ENCODE assay signal across 8 cellular contexts in the genomic region with DNA sequence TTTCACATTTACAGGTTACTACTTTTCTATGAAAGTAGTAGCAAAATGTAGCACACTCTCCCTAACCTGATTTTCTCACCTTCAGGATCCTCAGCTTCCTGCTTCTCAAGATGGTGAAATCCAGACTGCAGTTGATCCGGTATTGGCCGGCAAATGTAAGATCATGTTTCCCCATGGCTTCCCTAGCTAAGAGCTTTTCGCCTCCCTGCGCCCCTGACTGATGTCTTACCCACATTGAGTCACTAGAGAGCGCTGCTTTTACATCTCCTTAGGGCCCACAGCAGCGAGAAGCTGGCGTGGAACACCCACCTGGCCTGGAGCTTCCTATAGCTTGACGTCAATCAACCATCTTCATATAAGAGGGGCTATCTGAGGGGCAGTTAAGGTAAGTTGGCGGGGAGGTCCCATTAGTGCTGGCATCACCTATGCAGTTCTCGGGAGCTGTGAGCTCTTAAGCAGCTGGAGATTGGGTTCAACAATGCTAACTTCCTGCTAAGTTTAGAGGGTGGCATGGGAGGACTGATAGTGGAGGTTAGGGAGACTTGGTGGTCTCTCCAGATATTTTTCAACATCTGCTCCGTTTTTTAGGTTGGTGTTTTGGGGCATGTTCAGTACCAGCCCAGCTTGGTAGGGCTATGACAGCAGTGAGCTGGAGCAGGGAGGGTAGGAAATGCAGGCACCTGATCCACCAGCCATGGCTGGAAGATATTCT. TPM values are rescaled to one million over a fixed set of nuclear protein-coding genes. Genes with fewer than 3 reads are reported as not detected.
A peak's percentile ranks its signal among the peaks of the same experiment; 100 is the strongest.
DNase-seq lines count a peak whose midpoint lies in the region; ATAC-seq and TF ChIP-seq lines count a peak whose summit lies in the region.

No MANE protein-coding gene starts in this region.

- H3K4me1 ChIP-seq in gastrocnemius medialis, result no peaks in the 10 kb centered on the region

- intact Hi-C loops in CD14-positive monocyte (cut with micrococcal nuclease) (no loop called here), left cardiac atrium (cut with DNase I) (no loop called here), gastrocnemius medialis (cut with DNase I; ENCODE audit: low total_unique reads) (no loop called here)

- no peaks in the 10 kb centered on the region for H3K9me3 Mint-ChIP-seq in CD14-positive monocyte

- no peak overlapping the region for H3K27ac ChIP-seq in gastrocnemius medialis

- H3K9me3 ChIP-seq in gastrocnemius medialis, result no peaks in the 10 kb centered on the region

- TF ChIP-seq CTCF in CD14-positive monocyte (IDR thresholded peaks at IDR 0.05), result peak; percentile 85
- TF ChIP-seq CTCF in gastrocnemius medialis (IDR thresholded peaks at IDR 0.05 in 4 of 5, conservative IDR thresholded peaks at IDR 0.05 in 1 of 5), result peak in 3 of 5 experiments; percentile 28 to 46 (median 31)

- peak overlapping the region; percentile 15 to 84 (median 72) for H3K27ac Mint-ChIP-seq in CD14-positive monocyte

- in situ Hi-C loops in gastrocnemius medialis (cut with MboI; ENCODE audit: low sequenced_read_pairs in 4 of 4), result no loop called here

- no peaks in the 10 kb centered on the region for H3K27me3 ChIP-seq in gastrocnemius medialis

- no peak for TF ChIP-seq POLR2A in gastrocnemius medialis (IDR thresholded peaks at IDR 0.05)

- H3K4me3 ChIP-seq in gastrocnemius medialis, result no peak overlapping the region

- H3K36me3 ChIP-seq in gastrocnemius medialis, result no peaks in the 10 kb centered on the region

- H3K27me3 Mint-ChIP-seq in CD14-positive monocyte (ENCODE audit: low read depth in 3 of 3), result peaks cover 0 to 3% (median 0%) of the 10 kb centered on the region in 3 donors

- ATAC-seq in left cardiac atrium, result peak; percentile 38 to 56
- peak; percentile 86 to 88 for ATAC-seq in gastrocnemius medialis
- ATAC-seq in GM18867 (IDR thresholded peaks at IDR 0.05; ENCODE audit: unreplicated experiment), result no peak
- ATAC-seq in HG02763 (IDR thresholded peaks at IDR 0.05; ENCODE audit: unreplicated experiment), result no peak

- peak overlapping the region in 1 of 2 donors; percentile 9 for H3K4me3 Mint-ChIP-seq in CD14-positive monocyte

- peaks cover 34 to 66% of the 10 kb centered on the region in 2 donors for H3K36me3 Mint-ChIP-seq in CD14-positive monocyte

- DNase-seq in CD14-positive monocyte (ENCODE audit: low spot score) (peak; percentile 65), H4 (ENCODE audit: low spot score) (peak; percentile 67), NCI-H82 treated with DMSO at 0.1 percent for 48 hours (lab: John Stamatoyannopoulos, UW; ENCODE audit: unreplicated experiment) (peak; percentile 74), left cardiac atrium (no peak), gastrocnemius medialis (peak; percentile 31 to 44)
- peak; percentile 36 for DNase-seq in activated gamma-delta T cell treated with anti-CD3 and anti-CD28 coated beads, Interleukin-2, amount 50 U/mL, for 16 hours (ENCODE audit: low read depth)

- H3K4me1 Mint-ChIP-seq in CD14-positive monocyte, result peaks cover 44% of the 10 kb centered on the region

RNA-seq across cellular contexts. Expression of a gene that starts 5.5 kb away (rescaled TPM):
- polyA plus RNA-seq in CD14-positive monocyte, result 1 to 10 TPM; 4.0 to 8.3 TPM
- 0.12 TPM in 2 replicates for total RNA-seq in H4 (2014; rRNA removed; shearing (Covaris generic))
- 1 to 10 TPM; 1.3 to 1.9 TPM for total RNA-seq in left cardiac atrium
- under 1 TPM; 0.19 to 0.76 (median 0.49) TPM for total RNA-seq in gastrocnemius medialis

RNA-seq across cellular contexts. Expression of a gene that starts 10.4 kb away (rescaled TPM):
- 10 to 100 TPM; 12.4 to 14.8 TPM for polyA plus RNA-seq in CD14-positive monocyte
- total RNA-seq in H4 (2014; rRNA removed; shearing (Covaris generic)), result 19.4 and 21.6 TPM in 2 replicates
- total RNA-seq in left cardiac atrium (10 to 100 TPM; 55.6 to 79.8 TPM), gastrocnemius medialis (10 to 100 TPM; 28.2 to 53.5 (median 49.8) TPM)

RNA-seq across cellular contexts. Expression of a gene that starts 32.2 kb away (rescaled TPM):
- under 1 TPM; 0.06 to 0.13 TPM for polyA plus RNA-seq in CD14-positive monocyte
- total RNA-seq in H4 (2014; rRNA removed; shearing (Covaris generic)), result 0.02 TPM in 1 of 2 replicates, not detected in the other
- total RNA-seq in left cardiac atrium, result under 1 TPM; 0.05 to 0.21 TPM
- under 1 TPM in 2 of 4 donors, not detected in 2; 0.04 to 0.10 TPM for total RNA-seq in gastrocnemius medialis

RNA-seq across cellular contexts. Expression of a gene that starts 38.7 kb away (rescaled TPM):
- not detected for polyA plus RNA-seq in CD14-positive monocyte
- total RNA-seq in H4 (2014; rRNA removed; shearing (Covaris generic)), result 0.29 TPM in 1 of 2 replicates, not detected in the other
- total RNA-seq in left cardiac atrium, result 1 to 10 TPM; 6.0 to 6.1 TPM
- under 1 TPM in 1 of 4 donors, not detected in 3; 0.15 TPM for total RNA-seq in gastrocnemius medialis

Comparison
In these comparisons a context has a peak if more than half of its experiments do, and no peak if none do; other contexts are left out.
1. ATAC-seq: peak in left cardiac atrium (2 of 2) and gastrocnemius medialis (2 of 2); none in GM18867 (single experiment) and HG02763 (single experiment).